ENCODE assay signal across 8 cellular contexts in the genomic region with DNA sequence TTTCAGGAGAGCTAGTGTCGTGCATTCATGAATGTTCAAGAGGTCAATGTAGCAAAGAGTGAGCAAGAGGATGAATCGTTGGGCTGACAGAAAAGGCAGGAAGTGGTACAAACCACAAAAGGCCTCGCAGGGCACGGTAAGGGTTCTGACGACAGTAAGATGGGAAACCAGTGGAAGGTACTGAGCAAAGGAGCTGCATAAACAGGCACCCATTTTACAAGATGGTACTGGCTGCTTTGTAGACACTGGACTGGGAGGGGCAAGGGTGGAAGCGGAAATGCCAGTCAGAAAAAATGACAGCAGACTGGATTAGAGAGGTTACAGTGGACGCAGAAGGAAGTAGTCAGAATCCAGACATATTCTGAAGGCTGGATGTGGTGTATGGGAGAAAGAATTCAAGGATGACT.
DNase-seq lines count a peak whose midpoint lies in the region; ATAC-seq, FAIRE-seq and TF ChIP-seq lines count a peak whose summit lies in the region.

No MANE protein-coding gene starts in this region.

- TF ChIP-seq POLR2A in GM12892 (IDR thresholded peaks at IDR 0.05; ENCODE audit: low read depth, low read length) = no peak

- peak; percentile 97 for ATAC-seq in HG02571 (IDR thresholded peaks at IDR 0.05; ENCODE audit: unreplicated experiment)
- peak; percentile 82 for ATAC-seq in esophagus mucosa

- no peak for DNase-seq in GM12892 (ENCODE audit: insufficient read length)
- DNase-seq in NAMALWA (ENCODE audit: low spot score) = peak; percentile 91
- peak; percentile 28 for DNase-seq in activated CD4-positive, alpha-beta T cell treated with anti-CD3 and anti-CD28 coated beads, Interleukin-2, amount 50 U/mL, for 1 hour
- DNase-seq in stimulated activated CD4-positive, alpha-beta T cell treated with anti-CD3 and anti-CD28 coated beads, Interleukin-4, amount 100 ng/mL, for 1 hour = peak; percentile 7
- DNase-seq in COR-L47 (lab: John Stamatoyannopoulos, UW) = no peak
- no peak for DNase-seq in substantia nigra (lab: John Stamatoyannopoulos, UW)

- FAIRE-seq in GM12892 (lab: Jason Lieb, UNC) = peak; percentile 81

- no peak overlapping the region for H3K27ac ChIP-seq in substantia nigra (ENCODE audit: low read depth, low read length, poor library complexity, severe bottlenecking)

Comparison
In these comparisons a context has a peak if more than half of its experiments do, and no peak if none do; other contexts are left out.
1. DNase-seq: peak in NAMALWA (single experiment), activated CD4-positive, alpha-beta T cell treated with anti-CD3 and anti-CD28 coated beads, Interleukin-2, amount 50 U/mL, for 1 hour (single experiment) and stimulated activated CD4-positive, alpha-beta T cell treated with anti-CD3 and anti-CD28 coated beads, Interleukin-4, amount 100 ng/mL, for 1 hour (single experiment); none in GM12892 (single experiment), COR-L47 (single experiment) and substantia nigra (0 of 49).